Comparison of ENCODE assay signal across 12 cellular contexts in the genomic region with DNA sequence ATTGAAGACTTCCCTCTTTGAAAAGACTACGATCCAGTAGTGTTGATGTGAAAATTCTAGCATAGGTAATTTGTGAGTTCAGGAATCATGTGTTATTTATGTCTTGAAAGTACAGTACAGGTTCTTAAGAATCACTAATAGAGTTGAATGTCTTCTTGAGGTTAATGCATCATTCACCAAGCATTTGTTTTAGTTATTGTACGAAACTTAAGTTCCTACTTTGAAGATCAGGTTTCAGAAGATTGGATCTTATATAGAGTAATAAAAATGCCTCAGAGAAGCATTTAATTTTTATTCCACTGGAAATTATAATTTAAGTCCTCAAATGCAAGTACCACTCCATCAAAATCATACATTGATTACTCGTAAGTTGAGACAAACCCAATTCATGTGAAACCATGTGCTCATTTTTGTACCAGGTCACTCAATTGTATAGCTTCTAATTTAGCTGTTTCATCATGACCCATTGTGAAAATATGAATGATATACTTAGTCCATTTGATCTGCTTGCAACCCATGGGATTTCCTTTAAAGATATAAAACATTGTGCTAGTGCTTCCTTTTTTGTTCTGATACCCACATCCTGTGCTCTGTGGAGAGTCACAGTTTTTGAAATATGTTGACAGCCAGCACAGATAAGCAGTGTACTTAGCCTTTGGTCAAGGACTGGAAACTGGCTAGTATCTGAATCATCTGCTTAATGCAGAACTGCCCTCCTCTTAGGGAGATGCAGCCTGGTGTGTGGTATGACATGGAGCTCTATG. TPM values are rescaled to one million over a fixed set of nuclear protein-coding genes. Genes with fewer than 3 reads are reported as not detected.
DNase-seq lines count a peak whose midpoint lies in the region; ATAC-seq and TF ChIP-seq lines count a peak whose summit lies in the region.
"Had no signal": no experiment of that assay in that cellular context is flagged by ENCODE, and none has a peak within 500 bp of the region (broad histone marks: within the 10 kb centered on the region; RNA-seq: fewer than 3 reads in every experiment).

No MANE protein-coding gene starts in this region.

- H3K4me1 ChIP-seq in spleen (peaks cover 0 to 19% (median 7%) of the 10 kb centered on the region in 6 donors), psoas muscle (no peaks in the 10 kb centered on the region)
- H3K4me1 ChIP-seq: Peyer's patch, sigmoid colon had no signal

- H3K4me1 Mint-ChIP-seq in activated T-cell treated with anti-CD3 and anti-CD28 coated beads, Interleukin-2, amount 50 U/mL, for 24 hours (ENCODE audit: low read depth), result peaks cover 10% of the 10 kb centered on the region

- no peaks in the 10 kb centered on the region for H3K36me3 Mint-ChIP-seq in activated T-cell treated with anti-CD3 and anti-CD28 coated beads, Interleukin-2, amount 50 U/mL, for 24 hours (ENCODE audit: low read depth)

- H3K27ac ChIP-seq in spleen, result peak overlapping the region in 5 of 8 donors; percentile 8 to 52 (median 14)
- no peak overlapping the region for H3K27ac ChIP-seq in psoas muscle
- H3K27ac ChIP-seq: HL-60, Peyer's patch, sigmoid colon had no signal

- H3K27me3 Mint-ChIP-seq in activated T-cell treated with anti-CD3 and anti-CD28 coated beads, Interleukin-2, amount 50 U/mL, for 24 hours, result no peaks in the 10 kb centered on the region

- H3K9me3 ChIP-seq in spleen (no peaks in the 10 kb centered on the region), psoas muscle (no peaks in the 10 kb centered on the region)
- H3K9me3 ChIP-seq: Peyer's patch, sigmoid colon had no signal

- H3K27me3 ChIP-seq in spleen (replicated peaks in 1 of 7) (no peaks in the 10 kb centered on the region), psoas muscle (ENCODE audit: insufficient read depth in 3 of 3, low read length in 2 of 3) (no peaks in the 10 kb centered on the region)
- H3K27me3 ChIP-seq: Peyer's patch, sigmoid colon had no signal

- no peak for DNase-seq in activated T-cell treated with anti-CD3 and anti-CD28 coated beads, Interleukin-2, amount 50 U/mL, for 24 hours
- no peak for DNase-seq in activated T-cell treated with anti-CD3 and anti-CD28 coated beads, Interleukin-2, amount 50 U/mL, for 1 hour
- DNase-seq in SK-N-DZ (ENCODE audit: low spot score), result peak; percentile 69
- DNase-seq in fibroblast of peridontal ligament (ENCODE audit: extremely low read depth), result peak; percentile 60
- no peak for DNase-seq in spleen
- DNase-seq in NCI-H2081 treated with DMSO at 0.1 percent for 48 hours (lab: John Stamatoyannopoulos, UW), result no peak
- no peak for DNase-seq in psoas muscle
- no peak for DNase-seq in LoVo (ENCODE audit: low spot score)
- DNase-seq: activated T-cell treated with anti-CD3 and anti-CD28 coated beads, Interleukin-2, amount 50 U/mL, for 48 hours; Peyer's patch; sigmoid colon had no signal

- H3K4me3 ChIP-seq in spleen (no peak overlapping the region), psoas muscle (no peak overlapping the region)
- H3K4me3 ChIP-seq: Peyer's patch, sigmoid colon had no signal

- H3K36me3 ChIP-seq in spleen (no peaks in the 10 kb centered on the region), psoas muscle (ENCODE audit: insufficient read depth in 1 of 2, low read depth in 1 of 2) (no peaks in the 10 kb centered on the region)
- H3K36me3 ChIP-seq: Peyer's patch, sigmoid colon had no signal

- ATAC-seq in psoas muscle, result no peak

- no peak for TF ChIP-seq CTCF in spleen (IDR thresholded peaks at IDR 0.05 in 8 of 11, conservative IDR thresholded peaks at IDR 0.05 in 3 of 11)
- TF ChIP-seq CTCF in psoas muscle (IDR thresholded peaks at IDR 0.05), result no peak

- 19 to 35% (median 26%) methylated on average over 3 of the region's 3 CpGs for WGBS in spleen, 5 donors
- 67 to 72% (median 71%) methylated on average over 3 of the region's 3 CpGs for WGBS in psoas muscle, 3 donors

- no peak for TF ChIP-seq POLR2A in spleen (IDR thresholded peaks at IDR 0.05)

- peak overlapping the region; percentile 63 for H3K27ac Mint-ChIP-seq in activated T-cell treated with anti-CD3 and anti-CD28 coated beads, Interleukin-2, amount 50 U/mL, for 24 hours

- intact Hi-C loops in spleen (cut with DNase I; ENCODE audit: low total_unique reads), result no loop called here
- intact Hi-C loops in psoas muscle (cut with DNase I), result no loop called here

- H3K9me3 Mint-ChIP-seq in activated T-cell treated with anti-CD3 and anti-CD28 coated beads, Interleukin-2, amount 50 U/mL, for 24 hours, result no peaks in the 10 kb centered on the region

- no peak overlapping the region for H3K4me3 Mint-ChIP-seq in activated T-cell treated with anti-CD3 and anti-CD28 coated beads, Interleukin-2, amount 50 U/mL, for 24 hours

RNA-seq across cellular contexts. Expression of gene RAB27B, which starts 22.5 kb away (rescaled TPM):
- polyA plus RNA-seq in SK-N-DZ (2014; cell fraction: cytosol; rRNA removed), result 6.6 and 6.9 TPM in 2 replicates
- polyA plus RNA-seq in SK-N-DZ (2014; cell fraction: nucleus; rRNA removed), result 5.8 and 6.0 TPM in 2 replicates
- total RNA-seq in spleen (1 to 10 TPM; 2.9 to 6.6 (median 3.7) TPM), psoas muscle (under 1 TPM; 0.05 to 0.20 (median 0.12) TPM)
- polyA plus RNA-seq in spleen (under 1 TPM; 0.26 to 0.54 (median 0.41) TPM), psoas muscle (under 1 TPM in 2 of 3 donors, not detected in 1; 0.03 to 0.04 TPM)

Comparison
In these comparisons a context has a peak if more than half of its experiments do, and no peak if none do; other contexts are left out.
1. DNase-seq: peak in SK-N-DZ (single experiment) and fibroblast of peridontal ligament (single experiment); none in activated T-cell treated with anti-CD3 and anti-CD28 coated beads, Interleukin-2, amount 50 U/mL, for 24 hours (single experiment), activated T-cell treated with anti-CD3 and anti-CD28 coated beads, Interleukin-2, amount 50 U/mL, for 1 hour (single experiment), spleen (single experiment), NCI-H2081 treated with DMSO at 0.1 percent for 48 hours (single experiment), psoas muscle (0 of 2) and LoVo (single experiment).